1 cellular context compared by ENCODE assay signal in the genomic region with DNA sequence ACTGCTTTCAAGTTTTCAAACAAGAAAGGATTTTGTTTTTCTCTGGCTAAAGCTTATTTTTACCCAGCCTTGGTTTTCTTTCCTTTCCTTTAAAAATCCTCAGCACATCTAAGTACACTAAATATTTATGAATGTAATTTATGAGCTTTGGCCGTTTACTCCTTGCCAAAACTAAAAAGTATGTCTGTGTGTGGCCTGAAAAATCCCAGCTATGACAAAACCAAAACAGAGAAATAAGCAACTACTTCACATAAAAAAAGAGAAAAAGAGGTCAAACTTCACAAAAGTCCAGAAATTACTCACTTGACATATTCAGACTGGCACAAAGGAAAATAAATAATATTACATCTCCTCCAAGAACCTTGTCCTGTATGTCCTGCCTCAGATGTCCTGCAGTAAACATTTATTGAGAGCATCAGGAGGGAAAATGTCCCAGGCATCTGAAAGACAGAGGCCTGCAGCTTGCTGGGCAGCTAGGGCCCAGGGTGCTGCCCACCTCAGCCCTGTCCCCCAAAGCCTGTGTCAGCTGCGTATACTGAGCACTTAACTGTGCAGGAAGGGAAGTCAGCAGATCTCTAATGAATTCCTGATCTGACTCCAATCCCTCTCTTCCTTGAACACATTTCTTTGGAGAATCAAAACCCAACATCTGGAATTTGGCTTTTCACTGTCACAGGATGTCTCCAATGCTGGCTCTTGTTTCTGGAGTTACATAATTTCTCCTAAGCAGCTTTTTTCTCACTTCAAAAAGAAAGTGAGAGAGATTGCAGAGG.
TF ChIP-seq lines count a peak whose summit lies in the region.

No MANE protein-coding gene starts in this region.

TF ChIP-seq in IMR-90, 13 proteins besides CTCF, POLR2A, EP300 and RAD21:
- no peak for TF ChIP-seq CHD1 (IDR thresholded peaks at IDR 0.05; ENCODE audit: low read depth, low read length)
- TF ChIP-seq RFX5 (IDR thresholded peaks at IDR 0.05; ENCODE audit: low read depth, low read length) = no peak
- no peak for TF ChIP-seq SMC3 (IDR thresholded peaks at IDR 0.05; ENCODE audit: low read depth, low read length)
- TF ChIP-seq BHLHE40 (IDR thresholded peaks at IDR 0.05; ENCODE audit: low read depth, low read length) = no peak
- no peak for TF ChIP-seq FOS (IDR thresholded peaks at IDR 0.05; ENCODE audit: low read depth, low read length)
- no peak for TF ChIP-seq RCOR1 (IDR thresholded peaks at IDR 0.05; ENCODE audit: insufficient replicate concordance, low read length)
- TF ChIP-seq MXI1 (IDR thresholded peaks at IDR 0.05; ENCODE audit: borderline replicate concordance, low read depth, low read length) = no peak
- TF ChIP-seq MAFK (IDR thresholded peaks at IDR 0.05; ENCODE audit: low read depth, low read length) = no peak
- no peak for TF ChIP-seq NFE2L2 (IDR thresholded peaks at IDR 0.05; ENCODE audit: low read depth, low read length)
- no peak for TF ChIP-seq MAZ (IDR thresholded peaks at IDR 0.05; ENCODE audit: borderline replicate concordance, low read depth, low read length)
- TF ChIP-seq, protein P1, sequence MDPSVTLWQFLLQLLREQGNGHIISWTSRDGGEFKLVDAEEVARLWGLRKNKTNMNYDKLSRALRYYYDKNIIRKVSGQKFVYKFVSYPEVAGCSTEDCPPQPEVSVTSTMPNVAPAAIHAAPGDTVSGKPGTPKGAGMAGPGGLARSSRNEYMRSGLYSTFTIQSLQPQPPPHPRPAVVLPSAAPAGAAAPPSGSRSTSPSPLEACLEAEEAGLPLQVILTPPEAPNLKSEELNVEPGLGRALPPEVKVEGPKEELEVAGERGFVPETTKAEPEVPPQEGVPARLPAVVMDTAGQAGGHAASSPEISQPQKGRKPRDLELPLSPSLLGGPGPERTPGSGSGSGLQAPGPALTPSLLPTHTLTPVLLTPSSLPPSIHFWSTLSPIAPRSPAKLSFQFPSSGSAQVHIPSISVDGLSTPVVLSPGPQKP (IDR thresholded peaks at IDR 0.05; ENCODE audit: borderline replicate concordance, low read depth, low read length) = no peak
- TF ChIP-seq, protein P2, sequence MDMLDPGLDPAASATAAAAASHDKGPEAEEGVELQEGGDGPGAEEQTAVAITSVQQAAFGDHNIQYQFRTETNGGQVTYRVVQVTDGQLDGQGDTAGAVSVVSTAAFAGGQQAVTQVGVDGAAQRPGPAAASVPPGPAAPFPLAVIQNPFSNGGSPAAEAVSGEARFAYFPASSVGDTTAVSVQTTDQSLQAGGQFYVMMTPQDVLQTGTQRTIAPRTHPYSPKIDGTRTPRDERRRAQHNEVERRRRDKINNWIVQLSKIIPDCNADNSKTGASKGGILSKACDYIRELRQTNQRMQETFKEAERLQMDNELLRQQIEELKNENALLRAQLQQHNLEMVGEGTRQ (IDR thresholded peaks at IDR 0.05; ENCODE audit: low read depth, low read length) = no peak
- TF ChIP-seq CEBPB (IDR thresholded peaks at IDR 0.05; ENCODE audit: low read depth, low read length) = no peak
